Comparison of ENCODE assay signal across 8 cellular contexts in the genomic region with DNA sequence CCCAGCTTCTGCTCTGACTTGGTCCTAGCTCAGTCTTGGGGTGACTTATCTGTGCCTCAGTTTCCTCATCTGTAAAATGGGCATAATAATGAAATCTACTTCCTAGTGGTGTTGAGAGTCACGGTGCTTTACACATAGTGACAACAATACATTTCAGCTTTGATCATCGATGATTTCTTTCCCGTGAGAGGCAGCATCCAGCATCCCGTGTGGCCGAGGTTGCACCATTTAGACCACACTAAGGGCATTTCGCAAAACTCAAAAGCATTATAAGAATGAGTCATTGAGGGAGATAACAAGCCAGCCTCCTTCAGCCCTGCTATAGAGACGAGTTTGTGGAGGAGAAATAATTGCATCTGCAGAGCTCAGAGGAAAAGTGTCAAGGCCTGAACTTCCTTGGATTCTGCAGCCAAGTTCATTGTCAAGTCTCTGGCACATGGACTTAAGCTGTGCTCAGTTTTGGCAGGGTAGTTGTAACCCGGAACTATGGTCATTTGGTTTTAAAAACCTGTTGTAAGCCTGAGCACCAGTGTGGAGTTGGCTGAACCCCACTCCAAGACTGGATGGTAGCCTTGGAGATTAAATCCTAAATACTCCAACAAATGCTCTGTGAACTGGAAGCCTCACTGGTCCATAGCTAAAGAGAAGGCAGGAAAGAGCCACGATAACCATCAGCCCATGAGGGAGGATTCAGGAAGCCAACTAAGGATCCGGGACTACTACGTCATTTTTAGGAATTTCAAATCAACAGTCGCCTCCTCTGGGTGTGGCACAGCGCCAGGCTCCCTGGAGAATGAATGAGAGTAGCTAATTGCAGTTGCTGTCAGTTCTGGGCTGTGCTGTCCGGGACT.
DNase-seq lines count a peak whose midpoint lies in the region; ATAC-seq and TF ChIP-seq lines count a peak whose summit lies in the region.

No MANE protein-coding gene starts in this region.

- H3K9me3 Mint-ChIP-seq in activated CD4-positive, alpha-beta T cell treated with anti-CD3 and anti-CD28 coated beads for 36 hours (ENCODE audit: low read depth) = no peaks in the 10 kb centered on the region
- no peaks in the 10 kb centered on the region for H3K9me3 Mint-ChIP-seq in natural killer cell treated with Interleukin-12 subunit alpha and Interleukin-12 subunit beta and Interleukin-15 and Interleukin-18, amount 100 ng/mL, for 72 hours

- TF ChIP-seq CTCF in esophagus squamous epithelium (IDR thresholded peaks at IDR 0.05) (no peak), ovary (IDR thresholded peaks at IDR 0.05) (no peak)

- ATAC-seq in activated CD4-positive, alpha-beta T cell treated with anti-CD3 and anti-CD28 coated beads for 36 hours = no peak
- ATAC-seq in GM19452 (IDR thresholded peaks at IDR 0.05; ENCODE audit: unreplicated experiment) = no peak
- ATAC-seq in HG02610 (IDR thresholded peaks at IDR 0.05; ENCODE audit: unreplicated experiment) = no peak
- ATAC-seq in natural killer cell treated with Interleukin-12 subunit alpha and Interleukin-12 subunit beta and Interleukin-15 and Interleukin-18, amount 100 ng/mL, for 72 hours = no peak

- TF ChIP-seq POLR2A in esophagus squamous epithelium (IDR thresholded peaks at IDR 0.05) = no peak
- no peak for TF ChIP-seq POLR2A in ovary (IDR thresholded peaks at IDR 0.05)

- CTCF ChIA-PET in activated CD4-positive, alpha-beta T cell treated with anti-CD3 and anti-CD28 coated beads for 36 hours (lab: Charles Lee) = no interaction called here

- H3K27me3 ChIP-seq in esophagus squamous epithelium (no peaks in the 10 kb centered on the region), ovary (no peaks in the 10 kb centered on the region)

- H3K27ac Mint-ChIP-seq in activated CD4-positive, alpha-beta T cell treated with anti-CD3 and anti-CD28 coated beads for 36 hours = no peak overlapping the region
- no peak overlapping the region for H3K27ac Mint-ChIP-seq in natural killer cell treated with Interleukin-12 subunit alpha and Interleukin-12 subunit beta and Interleukin-15 and Interleukin-18, amount 100 ng/mL, for 72 hours

- H3K4me3 ChIP-seq in esophagus squamous epithelium (no peak overlapping the region), ovary (no peak overlapping the region)

- DNase-seq in G401 (ENCODE audit: low spot score) (peak; percentile 73), RPMI7951 (ENCODE audit: low read depth) (peak; percentile 94), esophagus squamous epithelium (lab: John Stamatoyannopoulos, UW) (no peak), ovary (peak; percentile 84 to 91 (median 91))
- DNase-seq in activated CD4-positive, alpha-beta T cell treated with anti-CD3 and anti-CD28 coated beads for 36 hours = no peak
- no peak for DNase-seq in natural killer cell treated with Interleukin-12 subunit alpha and Interleukin-12 subunit beta and Interleukin-15 and Interleukin-18, amount 100 ng/mL, for 72 hours (ENCODE audit: low spot score)

- peaks cover 5% of the 10 kb centered on the region for H3K36me3 Mint-ChIP-seq in activated CD4-positive, alpha-beta T cell treated with anti-CD3 and anti-CD28 coated beads for 36 hours (ENCODE audit: low read depth)
- no peaks in the 10 kb centered on the region for H3K36me3 Mint-ChIP-seq in natural killer cell treated with Interleukin-12 subunit alpha and Interleukin-12 subunit beta and Interleukin-15 and Interleukin-18, amount 100 ng/mL, for 72 hours

- no peaks in the 10 kb centered on the region for H3K36me3 ChIP-seq in esophagus squamous epithelium
- H3K36me3 ChIP-seq in ovary = no peaks in the 10 kb centered on the region

- no peaks in the 10 kb centered on the region for H3K27me3 Mint-ChIP-seq in activated CD4-positive, alpha-beta T cell treated with anti-CD3 and anti-CD28 coated beads for 36 hours
- H3K27me3 Mint-ChIP-seq in natural killer cell treated with Interleukin-12 subunit alpha and Interleukin-12 subunit beta and Interleukin-15 and Interleukin-18, amount 100 ng/mL, for 72 hours = no peaks in the 10 kb centered on the region

- POLR2A ChIA-PET in activated CD4-positive, alpha-beta T cell treated with anti-CD3 and anti-CD28 coated beads for 36 hours (lab: Charles Lee) = no interaction called here

- WGBS in esophagus squamous epithelium, 2 donors = 18 to 25% methylated on average over 14 of the region's 14 CpGs
- 3 to 12% (median 5%) methylated on average over 14 of the region's 14 CpGs for WGBS in ovary, 3 donors

- no peaks in the 10 kb centered on the region for H3K4me1 Mint-ChIP-seq in activated CD4-positive, alpha-beta T cell treated with anti-CD3 and anti-CD28 coated beads for 36 hours
- H3K4me1 Mint-ChIP-seq in natural killer cell treated with Interleukin-12 subunit alpha and Interleukin-12 subunit beta and Interleukin-15 and Interleukin-18, amount 100 ng/mL, for 72 hours (ENCODE audit: low read depth in 2 of 2) = peaks cover 0 to 8% of the 10 kb centered on the region in 2 donors

- intact Hi-C loops in esophagus squamous epithelium (cut with DNase I) (no loop called here), ovary (cut with DNase I) (loop anchor here in 1 of 4 donors (5.0 kb wide), 1 partner anchor 109 kb away; a partner anchor contains a TSS)
- intact Hi-C loops in activated CD4-positive, alpha-beta T cell treated with anti-CD3 and anti-CD28 coated beads for 36 hours (cut with DNase I, micrococcal nuclease) = no loop called here

- H3K4me1 ChIP-seq in esophagus squamous epithelium (peaks cover 9 to 42% (median 27%) of the 10 kb centered on the region in 3 donors), ovary (ENCODE audit: insufficient read depth) (peaks cover 7% of the 10 kb centered on the region)

- H3K9me3 ChIP-seq in esophagus squamous epithelium (no peaks in the 10 kb centered on the region), ovary (no peaks in the 10 kb centered on the region)

- TF ChIP-seq EP300 in ovary (IDR thresholded peaks at IDR 0.05) = peak; percentile 35

- H3K27ac ChIP-seq in esophagus squamous epithelium = peak overlapping the region in 3 of 4 donors; percentile 66 to 79 (median 78)
- peak overlapping the region; percentile 25 to 33 for H3K27ac ChIP-seq in ovary

- in situ Hi-C loops in G401 (cut with HindIII; ENCODE audit: low sequenced_read_pairs) = no loop called here

- H3K4me3 Mint-ChIP-seq in activated CD4-positive, alpha-beta T cell treated with anti-CD3 and anti-CD28 coated beads for 36 hours = no peak overlapping the region
- no peak overlapping the region for H3K4me3 Mint-ChIP-seq in natural killer cell treated with Interleukin-12 subunit alpha and Interleukin-12 subunit beta and Interleukin-15 and Interleukin-18, amount 100 ng/mL, for 72 hours

Comparison
In these comparisons a context has a peak if more than half of its experiments do, and no peak if none do; other contexts are left out.
1. DNase-seq: peak in G401 (single experiment), RPMI7951 (single experiment) and ovary (5 of 5); none in esophagus squamous epithelium (single experiment), activated CD4-positive, alpha-beta T cell treated with anti-CD3 and anti-CD28 coated beads for 36 hours (single experiment) and natural killer cell treated with Interleukin-12 subunit alpha and Interleukin-12 subunit beta and Interleukin-15 and Interleukin-18, amount 100 ng/mL, for 72 hours (single experiment).